In genomic region chr1:45071567-45071966, GRCh38 we compare ENCODE assay signal across 33 cellular contexts. TPM values are rescaled to one million over a fixed set of nuclear protein-coding genes. Genes with fewer than 3 reads are reported as not detected.
DNase-seq lines count a peak whose midpoint lies in the region; ATAC-seq, FAIRE-seq and TF ChIP-seq lines count a peak whose summit lies in the region.
"Had no signal": no experiment of that assay in that cellular context is flagged by ENCODE, and none has a peak within 500 bp of the region (broad histone marks: within the 10 kb centered on the region; RNA-seq: fewer than 3 reads in every experiment).

No MANE protein-coding gene starts in this region.

- no peaks in the 10 kb centered on the region for H4K20me1 ChIP-seq in Karpas-422 (ENCODE audit: insufficient read depth, low read depth, low read length)
- no peaks in the 10 kb centered on the region for H4K20me1 ChIP-seq in K562 (replicated peaks; ENCODE audit: control insufficient read depth, insufficient read depth, low read length)
- H4K20me1 ChIP-seq: BLaER1; BLaER1 treated with 17β-estradiol and CSF1 and Interleukin-3, amounts not matched to agents 10 nM and 100 nM had no signal

- no peaks in the 10 kb centered on the region for H3K9me2 ChIP-seq in Karpas-422 (replicated peaks; ENCODE audit: insufficient read depth, low read length)

- H3K4me2 ChIP-seq in Karpas-422 (ENCODE audit: low read depth, low read length, poor library complexity, severe bottlenecking) (no peak overlapping the region), K562 (ENCODE audit: insufficient read depth, low read length) (no peak overlapping the region)
- H3K4me2 ChIP-seq: A549; BLaER1; BLaER1 treated with 17β-estradiol and CSF1 and Interleukin-3, amounts not matched to agents 10 nM and 100 nM had no signal

- no peak for ATAC-seq in K562
- ATAC-seq: A549; CD8-positive, alpha-beta T cell had no signal

- TF ChIP-seq RAD21 in K562 (CRISPR knock-in tag; conservative IDR thresholded peaks at IDR 0.05 in 1 of 2, IDR thresholded peaks at IDR 0.05 in 1 of 2) = no peak

- BruUV-seq in K562 (replicated peaks; lab: Mats Ljungman, UMichigan) = no TSS peak

- H3K4me3 ChIP-seq in HEK293 (ENCODE audit: low read depth, low read length) = no peak overlapping the region
- H3K4me3 ChIP-seq in Karpas-422 (ENCODE audit: low read length) = no peak overlapping the region
- H3K4me3 ChIP-seq in K562 = no peak overlapping the region
- H3K4me3 ChIP-seq: A549; BLaER1; BLaER1 treated with 17β-estradiol and CSF1 and Interleukin-3, amounts not matched to agents 10 nM and 100 nM had no signal

- in situ Hi-C loops in K562 (cut with MboI) = loop anchor here (10.0 kb wide), 1 partner anchor 517 kb away; no protein-coding TSS in a partner anchor

- intact Hi-C loops in K562 (cut with micrococcal nuclease) = no loop called here

- POLR2A ChIA-PET in HEK293 (lab: Yijun Ruan, JAX) (no interaction called here), K562 (lab: Yijun Ruan, JAX) (interaction anchor here (1.9 kb wide), 1 partner anchor 19 kb away, joined by 4 read pairs; no protein-coding TSS in a partner anchor)

- DNase-seq in Karpas-422 (peak; percentile 4), K562 (ENCODE audit: extremely low read depth in 1 of 4, low spot score in 3 of 4) (no peak), T-helper 9 cell (no peak), NCI-H446 treated with DMSO at 0.1 percent for 48 hours (lab: John Stamatoyannopoulos, UW) (no peak), pons (ENCODE audit: low spot score) (no peak)
- DNase-seq: 8988T; ACHN; AML-193; BE2C; C1 segment of cervical spinal cord; Caco-2; Calu3; CD4-positive, alpha-beta memory T cell; CD4-positive, alpha-beta T cell; CD4-positive, CD25-positive, alpha-beta regulatory T cell; CD8-positive, alpha-beta memory T cell; CD8-positive, alpha-beta T cell; COR-L47; DMS 273 treated with DMSO at 0.1 percent for 48 hours; DMS153; DMS53; DMS79; DMS79 treated with DMSO at 0.1 percent for 48 hours; DND-41; EL had no signal

- no peaks in the 10 kb centered on the region for H3K9me1 ChIP-seq in K562 (ENCODE audit: control insufficient read depth, insufficient read depth, low read length)

- H3K36me3 ChIP-seq in HEK293 (ENCODE audit: control insufficient read depth in 2 of 2, insufficient read depth in 1 of 2, low read length in 2 of 2) = no peaks in the 10 kb centered on the region
- H3K36me3 ChIP-seq in Karpas-422 (ENCODE audit: insufficient read depth, low read length) = no peaks in the 10 kb centered on the region
- no peaks in the 10 kb centered on the region for H3K36me3 ChIP-seq in K562 (ENCODE audit: control insufficient read depth, insufficient read depth, low read length)
- H3K36me3 ChIP-seq: BE2C; BLaER1; BLaER1 treated with 17β-estradiol and CSF1 and Interleukin-3, amounts not matched to agents 10 nM and 100 nM had no signal

- CTCF ChIA-PET in HEK293 (lab: Yijun Ruan, JAX) (no interaction called here), K562 (lab: Yijun Ruan, JAX; ENCODE audit: low intra/inter-chr PET ratio) (no interaction called here)

- no peak for TF ChIP-seq EP300 in K562 (IDR thresholded peaks at IDR 0.05; ENCODE audit: low read length)

- no peak for TF ChIP-seq POLR2A in K562 (conservative IDR thresholded peaks at IDR 0.05)

- FAIRE-seq in K562 (lab: Jason Lieb, UNC) = no peak
- FAIRE-seq: A204.1, A549, D721Med had no signal

- no peaks in the 10 kb centered on the region for H3K4me1 ChIP-seq in HEK293 (ENCODE audit: control insufficient read depth, insufficient read depth, low read length)
- H3K4me1 ChIP-seq in Karpas-422 (ENCODE audit: low read length) = no peaks in the 10 kb centered on the region
- H3K4me1 ChIP-seq in K562 (replicated peaks in 1 of 2; ENCODE audit: control insufficient read depth in 2 of 2, insufficient read depth in 2 of 2, low read length in 2 of 2) = no peaks in the 10 kb centered on the region
- H3K4me1 ChIP-seq: A549; BE2C; BLaER1; BLaER1 treated with 17β-estradiol and CSF1 and Interleukin-3, amounts not matched to agents 10 nM and 100 nM; Caco-2 had no signal

- H3K9me3 ChIP-seq in HEK293 (ENCODE audit: control insufficient read depth, insufficient read depth, low read depth, low read length) = no peaks in the 10 kb centered on the region
- H3K9me3 ChIP-seq in Karpas-422 (ENCODE audit: low read length) = no peaks in the 10 kb centered on the region
- no peaks in the 10 kb centered on the region for H3K9me3 ChIP-seq in K562 (replicated peaks; ENCODE audit: control insufficient read depth, insufficient read depth, low read depth, low read length)
- H3K9me3 ChIP-seq: BE2C, BLaER1, Caco-2 had no signal

- H3K79me2 ChIP-seq in Karpas-422 (ENCODE audit: low read length) = no peaks in the 10 kb centered on the region
- no peaks in the 10 kb centered on the region for H3K79me2 ChIP-seq in K562 (ENCODE audit: control insufficient read depth, insufficient read depth, low read length)

- H3K9ac ChIP-seq in Karpas-422 (ENCODE audit: low read length) (no peak overlapping the region), K562 (ENCODE audit: insufficient read depth in 1 of 2, low read depth in 2 of 2, low read length in 2 of 2) (no peak overlapping the region)
- H3K9ac ChIP-seq: BLaER1; BLaER1 treated with 17β-estradiol and CSF1 and Interleukin-3, amounts not matched to agents 10 nM and 100 nM had no signal

- TF ChIP-seq CTCF in HEK293 (tag by site-specific recombination; IDR thresholded peaks at IDR 0.05) (no peak), K562 (IDR thresholded peaks at IDR 0.05 in 2 of 3, conservative IDR thresholded peaks at IDR 0.05 in 1 of 3; ENCODE audit: insufficient read depth in 2 of 3, low read depth in 1 of 3, low read length in 3 of 3) (no peak)

- H3K27ac ChIP-seq in HEK293 (ENCODE audit: extremely low read depth, low read depth, low read length) (no peak overlapping the region), Karpas-422 (ENCODE audit: low read length) (no peak overlapping the region), K562 (ENCODE audit: extremely low read depth, low read depth, low read length) (no peak overlapping the region)
- H3K27ac ChIP-seq: 22Rv1; A549; BLaER1; BLaER1 treated with 17β-estradiol and CSF1 and Interleukin-3, amounts not matched to agents 10 nM and 100 nM; C4-2B had no signal

- no peak overlapping the region for H2AFZ ChIP-seq in Karpas-422 (ENCODE audit: low read length)
- H2AFZ ChIP-seq in K562 (ENCODE audit: low read depth, low read length) = no peak overlapping the region

- H3K27me3 ChIP-seq in Karpas-422 (ENCODE audit: low read length) (no peaks in the 10 kb centered on the region), K562 (ENCODE audit: control insufficient read depth in 2 of 2, insufficient read depth in 2 of 2, low read length in 2 of 2) (no peaks in the 10 kb centered on the region)
- H3K27me3 ChIP-seq: BE2C; BLaER1; BLaER1 treated with 17β-estradiol and CSF1 and Interleukin-3, amounts not matched to agents 10 nM and 100 nM had no signal

- 0% methylated on average over 2 of the region's 2 CpGs for WGBS in K562 (ENCODE audit: insufficient coverage, low coverage, missing lambda C conversion rate)

TF ChIP-seq in HEK293, 187 proteins besides CTCF, POLR2A, EP300 and RAD21:
- peak; percentile 83 for TF ChIP-seq ZNF146 (tag by site-specific recombination; IDR thresholded peaks at IDR 0.05)
- TF ChIP-seq ZNF132 (tag by site-specific recombination; IDR thresholded peaks at IDR 0.05; ENCODE audit: borderline replicate concordance) = no peak
TF ChIP-seq in HEK293: peak in this region for 1.

TF ChIP-seq in K562, 482 proteins besides CTCF, POLR2A, EP300 and RAD21:
- TF ChIP-seq KLF6 (CRISPR knock-in tag; IDR thresholded peaks at IDR 0.05; ENCODE audit: borderline replicate concordance) (no peak), TGIF2 (CRISPR knock-in tag; IDR thresholded peaks at IDR 0.05) (no peak), THAP7 (CRISPR knock-in tag; IDR thresholded peaks at IDR 0.05) (no peak), XRCC4 (IDR thresholded peaks at IDR 0.05; ENCODE audit: extremely low read depth, insufficient read depth, insufficient read length) (no peak), ZNF347 (CRISPR knock-in tag; IDR thresholded peaks at IDR 0.05; ENCODE audit: low read depth) (no peak), BDP1 (IDR thresholded peaks at IDR 0.05; ENCODE audit: insufficient read depth, insufficient read length) (no peak), ZNF146 (CRISPR knock-in tag; IDR thresholded peaks at IDR 0.05; ENCODE audit: unreplicated experiment) (peak; percentile 77)
TF ChIP-seq in K562: peak in this region for 1.

RNA-seq across cellular contexts. Expression of gene UROD, which starts 59.5 kb away (rescaled TPM):
- total RNA-seq in Karpas-422 (2014; rRNA removed; shearing (Covaris generic); ENCODE audit: low replicate concordance) = 99.1 and 127 TPM in 2 replicates
- total RNA-seq in K562 (2011; cell fraction: chromatin; rRNA removed; ENCODE audit: low replicate concordance) = 626 and 1,262 TPM in 2 replicates
- 1,054 and 1,087 TPM in 2 replicates for total RNA-seq in K562 (2011; cell fraction: nucleolus; rRNA removed)
- 885 and 908 TPM in 2 replicates for total RNA-seq in K562 (2011; cell fraction: nucleoplasm; rRNA removed)
- 781 and 785 TPM in 2 replicates for total RNA-seq in K562 (2014; rRNA removed)
- total RNA-seq in K562 (2014; rRNA removed; fragmentation: Illumina TruSeq; extraction: Trizol) = 415 and 533 TPM in 2 replicates
- 534 and 555 TPM in 2 replicates for total RNA-seq in K562 (2015; rRNA removed; fragmentation: Illumina TruSeq; extraction: Trizol)
- total RNA-seq in K562 (2021) = 636 and 644 TPM in 2 replicates
- 1,018 and 1,100 TPM in 2 replicates for polyA plus RNA-seq in K562 (2011; rRNA removed)
- polyA plus RNA-seq in K562 (2011; cell fraction: cytosol; rRNA removed) = 1,522 and 2,076 TPM in 2 replicates
- 2,252 and 2,347 TPM in 2 replicates for polyA plus RNA-seq in K562 (2011; cell fraction: nucleus; rRNA removed)
- polyA plus RNA-seq in K562 (2012) = 601 and 622 TPM in 2 replicates
- 977 and 1,110 TPM in 2 replicates for polyA plus RNA-seq in K562 (2014; fragmentation: Illumina TruSeq; extraction: Trizol)
- 1,000 to 10,000 TPM; 2,545 to 2,933 TPM for polyA plus RNA-seq in K562 (2014; fragmentation: Nextera tagmentation; extraction: Ambion mirVana)
- 1,156 and 1,201 TPM in 2 replicates for polyA plus RNA-seq in K562 (2014; rRNA removed)
- 505 and 658 TPM in 2 replicates for polyA minus RNA-seq in K562 (2011; rRNA and poly(A)+ RNA removed)
- 286 and 319 TPM in 2 replicates for polyA minus RNA-seq in K562 (2011; cell fraction: cytosol; rRNA and poly(A)+ RNA removed)
- polyA minus RNA-seq in K562 (2011; cell fraction: nucleus; rRNA and poly(A)+ RNA removed) = 356 and 526 TPM in 2 replicates

Comparison
In these comparisons a context has a peak if more than half of its experiments do, and no peak if none do; other contexts are left out.
1. Of the 44 proteins assayed by ChIP-seq in both K562 and HEK293: peak only in K562: none; only in HEK293: none; in both: ZNF146; in neither: 43.